8 cellular contexts compared by ENCODE assay signal in the genomic region with DNA sequence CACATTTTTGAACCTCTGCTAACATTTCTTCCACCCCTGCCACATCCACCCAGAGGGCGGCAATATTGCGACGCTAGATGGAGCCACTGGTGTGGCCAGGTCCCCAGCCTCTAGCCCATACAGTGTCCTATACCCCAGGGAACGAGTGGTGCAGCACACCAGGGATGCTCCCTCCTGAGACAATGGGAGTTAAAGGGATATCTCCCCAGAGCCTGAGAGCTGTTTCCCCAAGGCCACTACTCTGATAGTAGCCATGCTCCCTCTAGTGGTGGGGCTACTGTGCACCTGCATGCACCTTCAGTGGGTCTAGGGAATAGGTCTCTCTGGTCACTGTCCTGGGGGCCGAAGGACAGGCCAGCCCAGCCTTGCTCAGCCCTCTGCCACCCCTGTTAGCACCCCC.
DNase-seq lines count a peak whose midpoint lies in the region; ATAC-seq lines count a peak whose summit lies in the region.

No MANE protein-coding gene starts in this region.

- no peaks in the 10 kb centered on the region for H3K36me3 Mint-ChIP-seq in activated naive CD4-positive, alpha-beta T cell treated with anti-CD3 and anti-CD28 coated beads, Interleukin-2, amount 10 ng/mL, durations not matched to agents 7 days and 5 days

- CTCF ChIA-PET in activated naive CD4-positive, alpha-beta T cell treated with anti-CD3 and anti-CD28 coated beads, Interleukin-2, amount 10 ng/mL, durations not matched to agents 7 days and 5 days (lab: Charles Lee): interaction anchor here (1.2 kb wide), 1 partner anchor 890 kb away, joined by 3 read pairs; no protein-coding TSS in a partner anchor

- H3K27me3 Mint-ChIP-seq in activated naive CD4-positive, alpha-beta T cell treated with anti-CD3 and anti-CD28 coated beads, Interleukin-2, amount 10 ng/mL, durations not matched to agents 7 days and 5 days: no peaks in the 10 kb centered on the region

- ATAC-seq in HG02610 (IDR thresholded peaks at IDR 0.05; ENCODE audit: unreplicated experiment) (peak; percentile 56), left cardiac atrium (peak in 1 of 2 donors; percentile 18)

- H3K9me3 Mint-ChIP-seq in activated naive CD4-positive, alpha-beta T cell treated with anti-CD3 and anti-CD28 coated beads, Interleukin-2, amount 10 ng/mL, durations not matched to agents 7 days and 5 days: peaks cover 9% of the 10 kb centered on the region

- intact Hi-C loops in left cardiac atrium (cut with DNase I): no loop called here

- no peaks in the 10 kb centered on the region for H3K4me1 Mint-ChIP-seq in activated naive CD4-positive, alpha-beta T cell treated with anti-CD3 and anti-CD28 coated beads, Interleukin-2, amount 10 ng/mL, durations not matched to agents 7 days and 5 days

- DNase-seq in activated naive CD4-positive, alpha-beta T cell treated with anti-CD3 and anti-CD28 coated beads, Interleukin-2, amount 10 ng/mL, durations not matched to agents 7 days and 5 days: peak; percentile 25
- DNase-seq in activated naive CD4-positive, alpha-beta T cell treated with anti-CD3 and anti-CD28 coated beads, Interleukin-2, amount 50 U/mL, for 16 hours: no peak
- DNase-seq in OCI-M1 (lab: John Stamatoyannopoulos, UW) (peak; percentile 66), left cardiac atrium (peak; percentile 19), GM19240 (ENCODE audit: insufficient read length, low spot score) (no peak), NCI-H1694 treated with DMSO at 0.1 percent for 48 hours (lab: John Stamatoyannopoulos, UW) (no peak), NCI-H1694 (lab: John Stamatoyannopoulos, UW) (no peak)

- H3K27ac Mint-ChIP-seq in activated naive CD4-positive, alpha-beta T cell treated with anti-CD3 and anti-CD28 coated beads, Interleukin-2, amount 10 ng/mL, durations not matched to agents 7 days and 5 days: no peak overlapping the region

- H3K4me3 Mint-ChIP-seq in activated naive CD4-positive, alpha-beta T cell treated with anti-CD3 and anti-CD28 coated beads, Interleukin-2, amount 10 ng/mL, durations not matched to agents 7 days and 5 days: no peak overlapping the region

Comparison
In these comparisons a context has a peak if more than half of its experiments do, and no peak if none do; other contexts are left out.
1. DNase-seq: peak in activated naive CD4-positive, alpha-beta T cell treated with anti-CD3 and anti-CD28 coated beads, Interleukin-2, amount 10 ng/mL, durations not matched to agents 7 days and 5 days (single experiment), OCI-M1 (single experiment) and left cardiac atrium (single experiment); none in activated naive CD4-positive, alpha-beta T cell treated with anti-CD3 and anti-CD28 coated beads, Interleukin-2, amount 50 U/mL, for 16 hours (single experiment), GM19240 (single experiment), NCI-H1694 treated with DMSO at 0.1 percent for 48 hours (single experiment) and NCI-H1694 (single experiment).